Comparison of ENCODE assay signal across 18 cellular contexts in the genomic region with DNA sequence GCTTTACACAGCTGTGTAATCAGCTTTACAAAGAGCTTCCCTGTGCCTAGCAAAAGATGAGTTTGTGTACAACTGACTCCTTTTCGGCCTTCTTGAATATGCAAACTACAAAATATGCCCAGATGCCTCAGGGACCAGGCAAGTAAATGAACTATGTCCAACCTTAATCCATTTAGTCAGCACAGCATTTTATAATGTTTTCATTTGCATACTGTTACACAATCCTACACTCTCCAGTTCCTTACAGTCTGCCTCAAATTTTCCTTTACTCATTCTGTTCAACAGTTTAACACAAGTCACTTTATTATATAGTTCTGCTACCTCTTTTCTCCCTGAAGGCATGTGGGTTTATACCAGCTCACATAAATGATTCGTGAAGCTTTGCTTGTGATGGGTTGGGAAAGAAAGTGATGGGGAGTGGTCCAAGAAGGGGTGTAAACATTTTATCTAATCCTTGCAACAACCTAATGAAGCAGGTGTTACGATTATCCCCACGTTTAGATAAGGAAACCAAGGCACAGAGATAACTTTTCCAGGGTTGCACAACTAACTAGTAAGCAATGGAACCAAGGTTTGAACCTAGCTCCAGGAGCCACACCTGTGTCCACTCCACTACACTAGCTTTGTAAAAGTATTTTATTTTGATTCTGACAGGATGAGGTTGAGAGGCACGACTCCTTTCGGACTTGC. TPM values are rescaled to one million over a fixed set of nuclear protein-coding genes. Genes with fewer than 3 reads are reported as not detected.
DNase-seq lines count a peak whose midpoint lies in the region; ATAC-seq, FAIRE-seq and TF ChIP-seq lines count a peak whose summit lies in the region.
"Had no signal": no experiment of that assay in that cellular context is flagged by ENCODE, and none has a peak within 500 bp of the region (broad histone marks: within the 10 kb centered on the region; RNA-seq: fewer than 3 reads in every experiment).

No MANE protein-coding gene starts in this region.

- DNase-seq in activated T-cell treated with anti-CD3 and anti-CD28 coated beads, Interleukin-2, amount 50 U/mL, for 24 hours, result no peak
- DNase-seq in activated T-cell treated with anti-CD3 and anti-CD28 coated beads for 4 hours (no peak), NCI-H526 (lab: John Stamatoyannopoulos, UW) (peak; percentile 95), type B pancreatic cell (ENCODE audit: extremely low spot score, unreplicated experiment) (no peak), medulla oblongata (ENCODE audit: extremely low spot score) (no peak), HTR-8/SVneo (ENCODE audit: insufficient read length, low spot score) (no peak)
- DNase-seq: activated CD4-positive, alpha-beta T cell treated with anti-CD3 and anti-CD28 coated beads for 48 hours; aorta; colonic mucosa; DMS 273 treated with DMSO at 0.1 percent for 48 hours; esophagus squamous epithelium; NCI-H446; nephron progenitor cell; Peyer's patch had no signal

- peaks cover 4% of the 10 kb centered on the region for H3K27me3 Mint-ChIP-seq in activated T-cell treated with anti-CD3 and anti-CD28 coated beads, Interleukin-2, amount 50 U/mL, for 24 hours
- H3K27me3 Mint-ChIP-seq in dendritic cell treated with granulocyte-macrophage colony-stimulating factor and Interleukin-4, amounts not matched to agents 40 ng/mL and 50 ng/mL, for 4 days, result no peaks in the 10 kb centered on the region
- H3K27me3 Mint-ChIP-seq in type B pancreatic cell, result peaks cover 6% of the 10 kb centered on the region

- intact Hi-C loops in dendritic cell treated with granulocyte-macrophage colony-stimulating factor and Interleukin-4, amounts not matched to agents 40 ng/mL and 50 ng/mL, for 4 days (cut with micrococcal nuclease), result loop anchor here (10.0 kb wide), 1 partner anchor 990 kb away; no protein-coding TSS in a partner anchor

- H3K4me1 Mint-ChIP-seq in activated T-cell treated with anti-CD3 and anti-CD28 coated beads, Interleukin-2, amount 50 U/mL, for 24 hours (ENCODE audit: low read depth), result peaks cover 33% of the 10 kb centered on the region
- H3K4me1 Mint-ChIP-seq in dendritic cell treated with granulocyte-macrophage colony-stimulating factor and Interleukin-4, amounts not matched to agents 40 ng/mL and 50 ng/mL, for 4 days (ENCODE audit: low read depth), result peaks cover 50% of the 10 kb centered on the region
- H3K4me1 Mint-ChIP-seq in type B pancreatic cell (ENCODE audit: unreplicated experiment), result peaks cover 6% of the 10 kb centered on the region

- ATAC-seq in GM21381 (IDR thresholded peaks at IDR 0.05; ENCODE audit: unreplicated experiment), result no peak
- ATAC-seq: A549 had no signal

- H3K9me3 Mint-ChIP-seq in activated T-cell treated with anti-CD3 and anti-CD28 coated beads, Interleukin-2, amount 50 U/mL, for 24 hours, result no peaks in the 10 kb centered on the region
- no peaks in the 10 kb centered on the region for H3K9me3 Mint-ChIP-seq in dendritic cell treated with granulocyte-macrophage colony-stimulating factor and Interleukin-4, amounts not matched to agents 40 ng/mL and 50 ng/mL, for 4 days
- no peaks in the 10 kb centered on the region for H3K9me3 Mint-ChIP-seq in type B pancreatic cell
- H3K9me3 Mint-ChIP-seq: activated T-helper 1 cell treated with anti-CD3 and anti-CD28 coated beads, Interleukin-12 subunit alpha, Interleukin-12 subunit beta, Interleukin-2, Interleukin-4 antibody, amounts not matched to agents 30 ng/mL and 10 ng/mL and 1 ng/mL, durations not matched to agents 14 hours and 24 hours and 36 hours; nephron progenitor cell had no signal

- TF ChIP-seq CTCF in type B pancreatic cell (conservative IDR thresholded peaks at IDR 0.05), result no peak

- peaks cover 8% of the 10 kb centered on the region for H3K36me3 Mint-ChIP-seq in activated T-cell treated with anti-CD3 and anti-CD28 coated beads, Interleukin-2, amount 50 U/mL, for 24 hours (ENCODE audit: low read depth)
- peaks cover 6% of the 10 kb centered on the region for H3K36me3 Mint-ChIP-seq in dendritic cell treated with granulocyte-macrophage colony-stimulating factor and Interleukin-4, amounts not matched to agents 40 ng/mL and 50 ng/mL, for 4 days (ENCODE audit: low read depth)
- no peaks in the 10 kb centered on the region for H3K36me3 Mint-ChIP-seq in type B pancreatic cell

- H3K27ac Mint-ChIP-seq in activated T-cell treated with anti-CD3 and anti-CD28 coated beads, Interleukin-2, amount 50 U/mL, for 24 hours, result peak overlapping the region; percentile 19
- peak overlapping the region; percentile 56 for H3K27ac Mint-ChIP-seq in dendritic cell treated with granulocyte-macrophage colony-stimulating factor and Interleukin-4, amounts not matched to agents 40 ng/mL and 50 ng/mL, for 4 days
- no peak overlapping the region for H3K27ac Mint-ChIP-seq in type B pancreatic cell
- H3K27ac Mint-ChIP-seq: activated T-helper 1 cell treated with anti-CD3 and anti-CD28 coated beads, Interleukin-12 subunit alpha, Interleukin-12 subunit beta, Interleukin-2, Interleukin-4 antibody, amounts not matched to agents 30 ng/mL and 10 ng/mL and 1 ng/mL, durations not matched to agents 14 hours and 24 hours and 36 hours; nephron progenitor cell had no signal

- H3K4me3 Mint-ChIP-seq in activated T-cell treated with anti-CD3 and anti-CD28 coated beads, Interleukin-2, amount 50 U/mL, for 24 hours, result no peak overlapping the region
- H3K4me3 Mint-ChIP-seq in dendritic cell treated with granulocyte-macrophage colony-stimulating factor and Interleukin-4, amounts not matched to agents 40 ng/mL and 50 ng/mL, for 4 days, result no peak overlapping the region
- H3K4me3 Mint-ChIP-seq in type B pancreatic cell, result peak overlapping the region; percentile 4
- H3K4me3 Mint-ChIP-seq: activated T-helper 1 cell treated with anti-CD3 and anti-CD28 coated beads, Interleukin-12 subunit alpha, Interleukin-12 subunit beta, Interleukin-2, Interleukin-4 antibody, amounts not matched to agents 30 ng/mL and 10 ng/mL and 1 ng/mL, durations not matched to agents 14 hours and 24 hours and 36 hours; nephron progenitor cell had no signal

- FAIRE-seq in HTR-8/SVneo (lab: Jason Lieb, UNC), result no peak
- FAIRE-seq: A549 had no signal

RNA-seq across cellular contexts. Expression of a gene that starts 3.3 kb away (rescaled TPM):
- 17.3 and 19.1 TPM in 2 replicates for total RNA-seq in type B pancreatic cell (ENCODE audit: low replicate concordance)

Comparison
In these comparisons a context has a peak if more than half of its experiments do, and no peak if none do; other contexts are left out.
1. DNase-seq: peak in NCI-H526 (2 of 2); none in activated T-cell treated with anti-CD3 and anti-CD28 coated beads, Interleukin-2, amount 50 U/mL, for 24 hours (single experiment), activated T-cell treated with anti-CD3 and anti-CD28 coated beads for 4 hours (single experiment), type B pancreatic cell (single experiment), medulla oblongata (single experiment) and HTR-8/SVneo (single experiment).